9 cellular contexts compared by ENCODE assay signal in genomic region chr4:33579951-33580350, GRCh38.
"Had no signal": no experiment of that assay in that cellular context is flagged by ENCODE, and none has a peak within 500 bp of the region (broad histone marks: within the 10 kb centered on the region; RNA-seq: fewer than 3 reads in every experiment).

No MANE protein-coding gene starts in this region.

- ATAC-seq: HCT116, HepG2 had no signal

- H3K36me3 ChIP-seq: HAP-1 had no signal

- H3K9me3 ChIP-seq: HAP-1 had no signal

- H3K9ac ChIP-seq: GM23248, KMS-11 had no signal

- H3K27ac ChIP-seq: GM23248, HL-60, KMS-11 had no signal

- H3K4me1 ChIP-seq: HAP-1 had no signal

- H2AFZ ChIP-seq: GM23248 had no signal

- H3K4me2 ChIP-seq: KMS-11 had no signal

- DNase-seq: GM23248, GOT3, H7, KBM-7 had no signal

- H3K4me3 ChIP-seq: GM23248, HAP-1 had no signal
